ENCODE assay signal across 11 cellular contexts in genomic region chr11:59174664-59175033, GRCh38. TPM values are rescaled to one million over a fixed set of nuclear protein-coding genes. Genes with fewer than 3 reads are reported as not detected.
A peak's percentile ranks its signal among the peaks of the same experiment; 100 is the strongest.
DNase-seq lines count a peak whose midpoint lies in the region; ATAC-seq, FAIRE-seq and TF ChIP-seq lines count a peak whose summit lies in the region.
"Had no signal": no experiment of that assay in that cellular context is flagged by ENCODE, and none has a peak within 500 bp of the region (broad histone marks: within the 10 kb centered on the region; RNA-seq: fewer than 3 reads in every experiment).

No MANE protein-coding gene starts in this region.

- intact Hi-C loops in HepG2 (cut with micrococcal nuclease; ENCODE audit: unreplicated experiment): no loop called here
- intact Hi-C loops in thyroid gland (cut with DNase I): loop anchor here (5.0 kb wide), 2 partner anchors 33 to 258 kb away; no protein-coding TSS in a partner anchor

- peak; percentile 15 for DNase-seq in activated CD4-positive, alpha-beta T cell treated with anti-CD3 and anti-CD28 coated beads for 48 hours
- no peak for DNase-seq in activated CD4-positive, alpha-beta T cell treated with anti-CD3 and anti-CD28 coated beads, Interleukin-2, amount 50 U/mL, for 1 hour
- DNase-seq in astrocyte of the hippocampus (ENCODE audit: low read depth, low spot score) (peak; percentile 59), HepG2 (ENCODE audit: low spot score) (peak; percentile 68), thyroid gland (peak in 1 of 2 donors; percentile 8), NCI-H82 treated with DMSO at 0.1 percent for 48 hours (lab: John Stamatoyannopoulos, UW; ENCODE audit: unreplicated experiment) (no peak), NCI-H187 treated with DMSO at 0.1 percent for 48 hours (lab: John Stamatoyannopoulos, UW) (no peak)
- DNase-seq in activated CD4-positive, CD25-positive, alpha-beta regulatory T cell (lab: John Stamatoyannopoulos, UW): no peak
- DNase-seq: activated CD4-positive, alpha-beta T cell treated with anti-CD3 and anti-CD28 coated beads for 1 hour; central memory CD4-positive, alpha-beta T cell; left cardiac atrium had no signal

- in situ Hi-C loops in HepG2 (cut with HindIII; ENCODE audit: extremely low pct_ligation_motif_present, low pct_unique_long_range_greater_than_20kb): loop anchor here (5.0 to 25.0 kb wide), 3 partner anchors 33 to 513 kb away; no protein-coding TSS in a partner anchor

- peak; percentile 51 for ATAC-seq in HepG2

- H3K9ac ChIP-seq in HepG2 (ENCODE audit: insufficient read depth, low read depth, low read length): 0 out of 2 replicates have a peak overlapping the region, but pooled peaks have one; percentile 16

- TF ChIP-seq CTCF in HepG2 (CRISPR knock-in tag; IDR thresholded peaks at IDR 0.05): no peak
- no peak for TF ChIP-seq CTCF in thyroid gland (IDR thresholded peaks at IDR 0.05)

- H3K4me1 ChIP-seq in HepG2 (ENCODE audit: insufficient read depth, low read length): peaks cover 41% of the 10 kb centered on the region
- H3K4me1 ChIP-seq in thyroid gland: peaks cover 17 to 18% of the 10 kb centered on the region in 2 donors

- peak overlapping the region; percentile 34 for H3K27ac ChIP-seq in HepG2 (ENCODE audit: extremely low read length, insufficient read depth, low read length)
- H3K27ac ChIP-seq in thyroid gland: peak overlapping the region in 2 of 3 donors; percentile 11 to 18

- H3K36me3 ChIP-seq in HepG2 (replicated peaks in 1 of 2; ENCODE audit: control insufficient read depth in 1 of 2, insufficient read depth in 2 of 2, low read length in 2 of 2) (no peaks in the 10 kb centered on the region), thyroid gland (no peaks in the 10 kb centered on the region)

- TF ChIP-seq EP300 in HepG2 (IDR thresholded peaks at IDR 0.05; ENCODE audit: low read depth in 2 of 2, low read length in 2 of 2): no peak
- TF ChIP-seq EP300 in HepG2 (CRISPR knock-in tag; IDR thresholded peaks at IDR 0.05; ENCODE audit: borderline replicate concordance): no peak

- peak; percentile 62 for FAIRE-seq in HepG2 (lab: Jason Lieb, UNC)

- H3K79me2 ChIP-seq in HepG2 (ENCODE audit: insufficient read depth, low read length): no peaks in the 10 kb centered on the region

- peak overlapping the region; percentile 100 for H3K4me2 ChIP-seq in HepG2 (ENCODE audit: low read depth, low read length)

- TSS peak; percentile 31 for BruUV-seq in HepG2 (replicated peaks; lab: Mats Ljungman, UMichigan)

- H3K9me3 ChIP-seq in HepG2 (ENCODE audit: low read length) (no peaks in the 10 kb centered on the region), thyroid gland (no peaks in the 10 kb centered on the region)

- no peak overlapping the region for H2AFZ ChIP-seq in HepG2 (ENCODE audit: low read length)

- CTCF ChIA-PET in HepG2 (lab: Yijun Ruan, JAX; ENCODE audit: low intra/inter-chr PET ratio, low total read pairs): interaction anchor here (0.8 kb wide), 1 partner anchor 33 kb away, joined by 3 read pairs; no protein-coding TSS in a partner anchor

- H3K4me3 ChIP-seq in HepG2 (replicated peaks in 1 of 3; ENCODE audit: insufficient read depth in 1 of 3, low read depth in 2 of 3, low read length in 3 of 3): peak overlapping the region; percentile 11 to 80 (median 34); a peak in 4 of 6 replicates
- no peak overlapping the region for H3K4me3 ChIP-seq in thyroid gland (replicated peaks in 1 of 3)

- H4K20me1 ChIP-seq in HepG2 (ENCODE audit: insufficient read depth, low read length): 0 out of 2 replicates have a peak, but pooled peaks cover 3% of the 10 kb centered on the region

- POLR2A ChIA-PET in HepG2 (lab: Yijun Ruan, JAX): interaction anchor here (0.6 to 4.4 kb wide), 6 partner anchors 8 to 502 kb away, joined by 3 to 46 read pairs (median 4); partner anchors contain the start of gene FAM111A

- TF ChIP-seq RAD21 in HepG2 (CRISPR knock-in tag; IDR thresholded peaks at IDR 0.05): no peak

- H3K27me3 ChIP-seq in HepG2 (ENCODE audit: control insufficient read depth in 1 of 2, insufficient read depth in 2 of 2, low read length in 2 of 2): no peaks in the 10 kb centered on the region; a peak in 1 of 5 replicates
- no peaks in the 10 kb centered on the region for H3K27me3 ChIP-seq in thyroid gland

- WGBS in HepG2 (ENCODE audit: low lambda C conversion rate): 6% methylated on average over 3 of the region's 7 CpGs
- 91 to 94% methylated on average over 7 of the region's 7 CpGs for WGBS in thyroid gland, 2 donors

- TF ChIP-seq POLR2A in HepG2 (IDR thresholded peaks at IDR 0.05; ENCODE audit: insufficient read depth in 1 of 2, low read depth in 2 of 2, low read length in 2 of 2) (no peak), thyroid gland (IDR thresholded peaks at IDR 0.05) (no peak)

RNA-seq across cellular contexts. Expression of gene DTX4, which starts 2.7 kb away (rescaled TPM):
- total RNA-seq in HepG2 (2016; rRNA removed; fragmentation: Illumina TruSeq; extraction: Trizol) (5.6 and 6.9 TPM in 2 replicates), thyroid gland (10 to 100 TPM in 3 of 4 donors, 1 to 10 TPM in 1; 9.6 to 29.3 (median 17.5) TPM)
- total RNA-seq in HepG2 (2016; cell fraction: cytosol; rRNA removed; fragmentation: Illumina TruSeq; extraction: Trizol; ENCODE audit: low read depth): 1.0 and 1.1 TPM in 2 replicates
- total RNA-seq in HepG2 (2016; cell fraction: insoluble cytoplasmic fraction; rRNA removed; fragmentation: Illumina TruSeq; extraction: Trizol): 5.8 and 5.9 TPM in 2 replicates
- total RNA-seq in HepG2 (2016; cell fraction: membrane; rRNA removed; fragmentation: Illumina TruSeq; extraction: Trizol): 4.1 and 4.8 TPM in 2 replicates
- total RNA-seq in HepG2 (2016; cell fraction: nucleus; rRNA removed; fragmentation: Illumina TruSeq; extraction: Trizol): 5.4 and 6.2 TPM in 2 replicates
- polyA plus RNA-seq in HepG2 (2011; rRNA removed): 0.50 and 0.67 TPM in 2 replicates
- 0.37 and 0.47 TPM in 2 replicates for polyA plus RNA-seq in HepG2 (2011; cell fraction: cytosol; rRNA removed)
- 2.6 and 3.0 TPM in 2 replicates for polyA plus RNA-seq in HepG2 (2011; cell fraction: nucleus; rRNA removed)
- polyA plus RNA-seq in HepG2 (2012): 0.91 and 0.99 TPM in 2 replicates
- 0.53 and 0.69 TPM in 2 replicates for polyA plus RNA-seq in HepG2 (2016; cell fraction: cytosol; fragmentation: Illumina TruSeq; extraction: Trizol; ENCODE audit: low read depth)
- 5.1 and 5.8 TPM in 2 replicates for polyA plus RNA-seq in HepG2 (2016; cell fraction: insoluble cytoplasmic fraction; fragmentation: Illumina TruSeq; extraction: Trizol; ENCODE audit: low read depth)
- polyA plus RNA-seq in HepG2 (2016; cell fraction: membrane; fragmentation: Illumina TruSeq; extraction: Trizol; ENCODE audit: low read depth): 2.1 and 2.3 TPM in 2 replicates
- polyA plus RNA-seq in HepG2 (2016; cell fraction: nucleus; fragmentation: Illumina TruSeq; extraction: Trizol; ENCODE audit: insufficient read depth, low read depth): 6.9 and 7.2 TPM in 2 replicates
- 3.2 and 10.3 TPM in 2 replicates for polyA minus RNA-seq in HepG2 (2011; rRNA and poly(A)+ RNA removed; ENCODE audit: low replicate concordance)
- 1.1 and 1.2 TPM in 2 replicates for polyA minus RNA-seq in HepG2 (2011; cell fraction: cytosol; rRNA and poly(A)+ RNA removed)
- polyA minus RNA-seq in HepG2 (2011; cell fraction: nucleus; rRNA and poly(A)+ RNA removed): 2.4 and 2.8 TPM in 2 replicates

RNA-seq across cellular contexts. Expression of gene FAM111A, which starts 32.0 kb away (rescaled TPM):
- total RNA-seq in HepG2 (2016; rRNA removed; fragmentation: Illumina TruSeq; extraction: Trizol) (13.5 and 17.0 TPM in 2 replicates), thyroid gland (10 to 100 TPM; 32.5 to 73.2 (median 40.1) TPM)
- total RNA-seq in HepG2 (2016; cell fraction: cytosol; rRNA removed; fragmentation: Illumina TruSeq; extraction: Trizol; ENCODE audit: low read depth): 0.88 and 1.4 TPM in 2 replicates
- 14.4 and 15.0 TPM in 2 replicates for total RNA-seq in HepG2 (2016; cell fraction: insoluble cytoplasmic fraction; rRNA removed; fragmentation: Illumina TruSeq; extraction: Trizol)
- total RNA-seq in HepG2 (2016; cell fraction: membrane; rRNA removed; fragmentation: Illumina TruSeq; extraction: Trizol): 4.5 and 6.7 TPM in 2 replicates
- total RNA-seq in HepG2 (2016; cell fraction: nucleus; rRNA removed; fragmentation: Illumina TruSeq; extraction: Trizol): 17.0 and 17.9 TPM in 2 replicates
- 3.2 and 3.9 TPM in 2 replicates for polyA plus RNA-seq in HepG2 (2011; rRNA removed)
- polyA plus RNA-seq in HepG2 (2011; cell fraction: cytosol; rRNA removed): 1.4 and 2.2 TPM in 2 replicates
- 8.9 and 11.1 TPM in 2 replicates for polyA plus RNA-seq in HepG2 (2011; cell fraction: nucleus; rRNA removed)
- polyA plus RNA-seq in HepG2 (2012): 2.7 and 4.6 TPM in 2 replicates
- polyA plus RNA-seq in HepG2 (2016; cell fraction: cytosol; fragmentation: Illumina TruSeq; extraction: Trizol; ENCODE audit: low read depth): 0.55 and 0.80 TPM in 2 replicates
- 6.4 and 9.5 TPM in 2 replicates for polyA plus RNA-seq in HepG2 (2016; cell fraction: insoluble cytoplasmic fraction; fragmentation: Illumina TruSeq; extraction: Trizol; ENCODE audit: low read depth)
- polyA plus RNA-seq in HepG2 (2016; cell fraction: membrane; fragmentation: Illumina TruSeq; extraction: Trizol; ENCODE audit: low read depth): 1.7 and 2.3 TPM in 2 replicates
- polyA plus RNA-seq in HepG2 (2016; cell fraction: nucleus; fragmentation: Illumina TruSeq; extraction: Trizol; ENCODE audit: insufficient read depth, low read depth): 28.5 and 30.8 TPM in 2 replicates
- polyA minus RNA-seq in HepG2 (2011; rRNA and poly(A)+ RNA removed; ENCODE audit: low replicate concordance): 2.8 and 25.3 TPM in 2 replicates
- 2.6 and 4.8 TPM in 2 replicates for polyA minus RNA-seq in HepG2 (2011; cell fraction: cytosol; rRNA and poly(A)+ RNA removed)
- 14.2 and 14.3 TPM in 2 replicates for polyA minus RNA-seq in HepG2 (2011; cell fraction: nucleus; rRNA and poly(A)+ RNA removed)

RNA-seq across cellular contexts. Expression of gene MPEG1, which starts 38.1 kb away (rescaled TPM):
- total RNA-seq in HepG2 (2016; rRNA removed; fragmentation: Illumina TruSeq; extraction: Trizol): not detected in 2 replicates
- total RNA-seq in HepG2 (2016; cell fraction: cytosol; rRNA removed; fragmentation: Illumina TruSeq; extraction: Trizol; ENCODE audit: low read depth): not detected in 2 replicates
- total RNA-seq in HepG2 (2016; cell fraction: insoluble cytoplasmic fraction; rRNA removed; fragmentation: Illumina TruSeq; extraction: Trizol): not detected in 2 replicates
- total RNA-seq in HepG2 (2016; cell fraction: membrane; rRNA removed; fragmentation: Illumina TruSeq; extraction: Trizol): not detected in 2 replicates
- total RNA-seq in HepG2 (2016; cell fraction: nucleus; rRNA removed; fragmentation: Illumina TruSeq; extraction: Trizol): not detected in 2 replicates
- polyA plus RNA-seq in HepG2 (2011; rRNA removed): not detected in 2 replicates
- polyA plus RNA-seq in HepG2 (2011; cell fraction: cytosol; rRNA removed): not detected in 2 replicates
- polyA plus RNA-seq in HepG2 (2011; cell fraction: nucleus; rRNA removed): not detected in 2 replicates
- polyA plus RNA-seq in HepG2 (2012): not detected in 2 replicates
- polyA plus RNA-seq in HepG2 (2016; cell fraction: cytosol; fragmentation: Illumina TruSeq; extraction: Trizol; ENCODE audit: low read depth): not detected in 2 replicates
- not detected in 2 replicates for polyA plus RNA-seq in HepG2 (2016; cell fraction: insoluble cytoplasmic fraction; fragmentation: Illumina TruSeq; extraction: Trizol; ENCODE audit: low read depth)
- polyA plus RNA-seq in HepG2 (2016; cell fraction: membrane; fragmentation: Illumina TruSeq; extraction: Trizol; ENCODE audit: low read depth): not detected in 2 replicates
- polyA plus RNA-seq in HepG2 (2016; cell fraction: nucleus; fragmentation: Illumina TruSeq; extraction: Trizol; ENCODE audit: insufficient read depth, low read depth): not detected in 2 replicates
- polyA minus RNA-seq in HepG2 (2011; rRNA and poly(A)+ RNA removed; ENCODE audit: low replicate concordance): not detected in 2 replicates
- not detected in 2 replicates for polyA minus RNA-seq in HepG2 (2011; cell fraction: cytosol; rRNA and poly(A)+ RNA removed)
- not detected in 2 replicates for polyA minus RNA-seq in HepG2 (2011; cell fraction: nucleus; rRNA and poly(A)+ RNA removed)
- total RNA-seq in thyroid gland: 10 to 100 TPM in 3 of 4 donors, 1 to 10 TPM in 1; 5.8 to 16.3 (median 11.5) TPM

Comparison
In these comparisons a context has a peak if more than half of its experiments do, and no peak if none do; other contexts are left out.
1. DNase-seq: peak in activated CD4-positive, alpha-beta T cell treated with anti-CD3 and anti-CD28 coated beads for 48 hours (single experiment), astrocyte of the hippocampus (single experiment) and HepG2 (single experiment); none in activated CD4-positive, alpha-beta T cell treated with anti-CD3 and anti-CD28 coated beads, Interleukin-2, amount 50 U/mL, for 1 hour (single experiment), activated CD4-positive, CD25-positive, alpha-beta regulatory T cell (0 of 4), NCI-H82 treated with DMSO at 0.1 percent for 48 hours (single experiment) and NCI-H187 treated with DMSO at 0.1 percent for 48 hours (single experiment).
2. H3K4me3 ChIP-seq: peak in HepG2 (3 of 3); none in thyroid gland (0 of 3).
3. RNA of gene MPEG1, which starts 38.1 kb away (total RNA-seq): 5.8 to 16.3 TPM in thyroid gland; not detected in HepG2; every median in the first group is over 4 times any median in the second.